12 cellular contexts compared by ENCODE assay signal in genomic region chr11:62439785-62440602, GRCh38. TPM values are rescaled to one million over a fixed set of nuclear protein-coding genes. Genes with fewer than 3 reads are reported as not detected.
A peak's percentile ranks its signal among the peaks of the same experiment; 100 is the strongest.
DNase-seq lines count a peak whose midpoint lies in the region; ATAC-seq and TF ChIP-seq lines count a peak whose summit lies in the region.
"Had no signal": no experiment of that assay in that cellular context is flagged by ENCODE, and none has a peak within 500 bp of the region (broad histone marks: within the 10 kb centered on the region; RNA-seq: fewer than 3 reads in every experiment).

No MANE protein-coding gene starts in this region.

- H3K4me2 ChIP-seq in trophoblast cell (ENCODE audit: low read length), result no peak overlapping the region

- H3K27ac ChIP-seq in trophoblast cell (ENCODE audit: low read depth, low read length), result no peak overlapping the region

- no peak overlapping the region for H3K4ac ChIP-seq in trophoblast cell (ENCODE audit: low read depth, low read length)

- peak overlapping the region; percentile 3 for H4K91ac ChIP-seq in trophoblast cell (ENCODE audit: low read depth, low read length)

- no peaks in the 10 kb centered on the region for H3K27me3 ChIP-seq in trophoblast cell (ENCODE audit: insufficient read depth, low read length)
- H3K27me3 ChIP-seq: right lobe of liver had no signal

- H3K79me1 ChIP-seq in trophoblast cell (ENCODE audit: low read length), result peaks cover 3% of the 10 kb centered on the region

- no CpG with 5 or more reads among the region's 23 CpGs for WGBS in trophoblast cell (ENCODE audit: extremely low coverage, insufficient coverage, insufficient read length)

- TF ChIP-seq CTCF in fibroblast of pulmonary artery (IDR thresholded peaks at IDR 0.05; ENCODE audit: low read length, missing control alignments), result no peak

- no peak for ATAC-seq in HG03108 (IDR thresholded peaks at IDR 0.05; ENCODE audit: unreplicated experiment)
- no peak for ATAC-seq in GM19455 (IDR thresholded peaks at IDR 0.05; ENCODE audit: unreplicated experiment)

- no peak overlapping the region for H4K8ac ChIP-seq in trophoblast cell (ENCODE audit: low read depth, low read length)

- DNase-seq in AG08395 (ENCODE audit: low spot score) (peak; percentile 77), RPMI7951 (ENCODE audit: low read depth) (peak; percentile 73), fibroblast of pulmonary artery (ENCODE audit: low read depth) (peak; percentile 74), trophoblast cell (no peak), hippocampal formation (lab: John Stamatoyannopoulos, UW) (no peak), RKO (ENCODE audit: low spot score) (no peak)
- DNase-seq: activated T-cell treated with anti-CD3 and anti-CD28 coated beads, Interleukin-2, amount 50 U/mL, for 24 hours; C1 segment of cervical spinal cord; right lobe of liver had no signal

- no peak overlapping the region for H3K23ac ChIP-seq in trophoblast cell (ENCODE audit: low read length)

- peak overlapping the region; percentile 76 for H2AK5ac ChIP-seq in trophoblast cell (ENCODE audit: low read length)

- no peak overlapping the region for H3K9ac ChIP-seq in trophoblast cell (ENCODE audit: low read length)

- no peak overlapping the region for H2BK120ac ChIP-seq in trophoblast cell (ENCODE audit: insufficient read depth, low read length, poor library complexity)

- H3K79me2 ChIP-seq in trophoblast cell (ENCODE audit: control insufficient read depth, insufficient read depth, low read length, poor library complexity), result no peaks in the 10 kb centered on the region

- H3K4me3 ChIP-seq in fibroblast of pulmonary artery (replicated peaks; ENCODE audit: low read depth, low read length) (no peak overlapping the region), trophoblast cell (ENCODE audit: low read depth, low read length) (no peak overlapping the region)
- H3K4me3 ChIP-seq: right lobe of liver had no signal

- no peak overlapping the region for H4K12ac ChIP-seq in trophoblast cell (ENCODE audit: low read depth, low read length)

- no peaks in the 10 kb centered on the region for H3K9me3 ChIP-seq in trophoblast cell (ENCODE audit: insufficient read depth, low read depth, low read length)
- H3K9me3 ChIP-seq: right lobe of liver had no signal

- peak overlapping the region; percentile 71 for H2BK12ac ChIP-seq in trophoblast cell (ENCODE audit: low read length)

- peak overlapping the region; percentile 16 for H3K14ac ChIP-seq in trophoblast cell (ENCODE audit: low read length)

- no peak overlapping the region for H2AFZ ChIP-seq in trophoblast cell (ENCODE audit: insufficient read depth, low read length, poor library complexity)

- no peaks in the 10 kb centered on the region for H3K36me3 ChIP-seq in trophoblast cell (ENCODE audit: control insufficient read depth in 1 of 2, insufficient read depth in 2 of 2, low read length in 2 of 2)
- H3K36me3 ChIP-seq: right lobe of liver had no signal

- peaks cover 7 to 8% of the 10 kb centered on the region in 2 experiments for H3K4me1 ChIP-seq in trophoblast cell (ENCODE audit: control insufficient read depth in 1 of 2, insufficient read depth in 2 of 2, low read length in 2 of 2)

- peak overlapping the region; percentile 14 for H2BK5ac ChIP-seq in trophoblast cell (ENCODE audit: low read depth, low read length, poor library complexity)

- H3K18ac ChIP-seq in trophoblast cell (ENCODE audit: low read length), result no peak overlapping the region

RNA-seq across cellular contexts. Expression of gene SCGB1A1, which starts 21.2 kb away (rescaled TPM):
- not detected in 2 replicates for total RNA-seq in RPMI7951 (2014; rRNA removed; shearing (Covaris generic))
- polyA plus RNA-seq in trophoblast cell (2013), result not detected in 2 replicates
- total RNA-seq: epithelial cell of proximal tubule, right lobe of liver had no signal

Comparison
In these comparisons a context has a peak if more than half of its experiments do, and no peak if none do; other contexts are left out.
1. DNase-seq: peak in AG08395 (single experiment), RPMI7951 (single experiment) and fibroblast of pulmonary artery (single experiment); none in trophoblast cell (0 of 2), hippocampal formation (0 of 2) and RKO (single experiment).